ENCODE assay signal across 16 cellular contexts in the genomic region with DNA sequence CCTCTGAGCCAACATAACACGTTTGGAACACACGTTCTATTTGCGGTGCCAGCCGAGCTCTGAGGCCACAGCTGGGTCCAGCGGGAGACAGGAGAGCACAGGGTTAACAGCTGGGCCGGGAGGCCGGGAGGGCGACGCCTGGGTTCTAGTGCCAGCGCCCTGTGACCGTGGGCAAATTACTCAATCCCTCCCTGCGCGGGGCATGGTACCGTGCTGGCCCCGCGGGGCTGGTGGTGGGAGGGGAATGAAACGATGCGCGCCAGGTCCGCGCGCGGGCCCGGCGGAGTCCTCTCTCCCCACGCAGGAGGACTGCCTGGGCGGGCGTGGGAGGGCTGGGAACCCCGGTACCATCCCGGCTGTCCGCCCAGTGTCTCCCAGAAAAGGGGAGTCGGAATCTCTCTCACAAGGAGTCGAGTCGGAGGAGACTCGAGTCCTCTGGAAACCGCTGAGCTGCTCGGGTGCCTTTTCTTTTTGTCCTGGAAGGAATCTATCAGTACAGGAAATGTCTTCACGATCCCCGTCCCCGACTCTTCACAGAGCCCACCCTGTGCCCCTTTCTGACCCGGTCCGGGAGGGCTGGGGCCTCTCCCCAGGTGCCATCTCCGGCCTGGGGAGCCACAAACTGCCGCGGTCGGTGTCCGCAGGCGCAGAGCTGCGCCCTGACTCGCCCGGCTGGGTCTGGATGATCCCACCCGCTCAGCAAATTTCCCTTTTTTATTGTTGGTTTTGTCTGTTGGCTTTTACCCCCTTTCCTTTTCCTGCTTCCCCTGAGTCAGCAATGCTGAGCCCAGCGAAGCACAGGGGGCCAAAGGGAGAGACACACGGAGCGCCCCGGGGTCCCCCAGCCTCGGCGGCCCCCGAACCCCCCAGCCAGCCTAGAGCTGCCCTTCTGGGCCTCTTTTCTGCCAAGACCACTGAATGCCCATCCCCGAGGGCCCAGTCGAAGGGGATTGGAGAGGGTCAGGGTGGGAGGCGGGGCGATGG. TPM values are rescaled to one million over a fixed set of nuclear protein-coding genes. Genes with fewer than 3 reads are reported as not detected.
DNase-seq lines count a peak whose midpoint lies in the region; ATAC-seq, FAIRE-seq and TF ChIP-seq lines count a peak whose summit lies in the region.
"Had no signal": no experiment of that assay in that cellular context is flagged by ENCODE, and none has a peak within 500 bp of the region (broad histone marks: within the 10 kb centered on the region; RNA-seq: fewer than 3 reads in every experiment).

No MANE protein-coding gene starts in this region.

- peaks cover 2% of the 10 kb centered on the region for H3K36me3 Mint-ChIP-seq in astrocyte (ENCODE audit: low read depth, unreplicated experiment)

- peaks cover 6% of the 10 kb centered on the region for H3K4me1 Mint-ChIP-seq in astrocyte (ENCODE audit: low read depth, unreplicated experiment)

- POLR2A ChIA-PET in AG04450 (lab: Yijun Ruan, JAX): no interaction called here

- intact Hi-C loops in left ventricle myocardium superior (cut with micrococcal nuclease): no loop called here

- H3K4me1 ChIP-seq in astrocyte (ENCODE audit: insufficient read depth, low read length) (peaks cover 10% of the 10 kb centered on the region), parathyroid adenoma (peaks cover 11% of the 10 kb centered on the region)

- no peaks in the 10 kb centered on the region for H3K36me3 ChIP-seq in astrocyte (ENCODE audit: insufficient read depth, low read length)
- H3K36me3 ChIP-seq in parathyroid adenoma (ENCODE audit: control insufficient read depth, insufficient read depth, low read length): no peaks in the 10 kb centered on the region
- H3K36me3 ChIP-seq: Peyer's patch had no signal

- no peaks in the 10 kb centered on the region for H4K20me1 ChIP-seq in astrocyte (ENCODE audit: insufficient read depth, low read length)

- no peak overlapping the region for H3K9ac ChIP-seq in astrocyte (ENCODE audit: low read length)
- H3K9ac ChIP-seq in parathyroid adenoma: no peak overlapping the region

- DNase-seq in AG04450 (ENCODE audit: low read depth, low spot score): no peak
- DNase-seq in astrocyte (ENCODE audit: low read depth): no peak
- DNase-seq in left ventricle myocardium superior: no peak
- no peak for DNase-seq in pons (ENCODE audit: low spot score)
- no peak for DNase-seq in putamen (ENCODE audit: low spot score)
- DNase-seq: activated gamma-delta T cell treated with Interleukin-2 at 50 U/mL for 16 hours; erythroblast; NCI-H1694; Peyer's patch; stimulated activated CD4-positive, alpha-beta T cell treated with anti-CD3 and anti-CD28 coated beads, Interleukin-2, amount 100 ng/mL, for 48 hours had no signal

- H3K9me3 Mint-ChIP-seq in astrocyte (ENCODE audit: unreplicated experiment): peaks cover 3% of the 10 kb centered on the region

- ATAC-seq in left ventricle myocardium superior: peak; percentile 23
- no peak for ATAC-seq in GM21529 (IDR thresholded peaks at IDR 0.05; ENCODE audit: unreplicated experiment)
- ATAC-seq in GM19397 (IDR thresholded peaks at IDR 0.05; ENCODE audit: unreplicated experiment): no peak
- ATAC-seq: activated CD4-positive, CD25-positive, alpha-beta regulatory T cell treated with anti-CD3 and anti-CD28 coated beads, Interleukin-2, amount 50 U/mL, for 24 hours had no signal

- H3K27ac Mint-ChIP-seq in astrocyte (ENCODE audit: unreplicated experiment): no peak overlapping the region

- CTCF ChIA-PET in AG04450 (lab: Charles Lee): no interaction called here

- H3K79me2 ChIP-seq in astrocyte (ENCODE audit: insufficient read depth, low read length) (no peaks in the 10 kb centered on the region), parathyroid adenoma (no peaks in the 10 kb centered on the region)

- H2AFZ ChIP-seq in astrocyte (ENCODE audit: low read depth, low read length) (peak overlapping the region; percentile 47), parathyroid adenoma (peak overlapping the region; percentile 90)

- H3K27me3 ChIP-seq in AG04450 (ENCODE audit: control insufficient read depth, insufficient read depth, low read length) (peaks cover 58% of the 10 kb centered on the region), astrocyte (ENCODE audit: insufficient read depth, low read length) (peaks cover 45% of the 10 kb centered on the region), parathyroid adenoma (ENCODE audit: control insufficient read depth, insufficient read depth, low read length) (peaks cover 5% of the 10 kb centered on the region)

- H3K27me3 Mint-ChIP-seq in astrocyte (ENCODE audit: low read depth, unreplicated experiment): peaks cover 30% of the 10 kb centered on the region

- FAIRE-seq in astrocyte (lab: Jason Lieb, UNC): no peak
- FAIRE-seq: HTR-8/SVneo had no signal

- peaks cover 9% of the 10 kb centered on the region; the same call in 1 of the 2 replicates for H3K9me3 ChIP-seq in AG04450 (ENCODE audit: control insufficient read depth, insufficient read depth, low read length)
- no peaks in the 10 kb centered on the region for H3K9me3 ChIP-seq in astrocyte (ENCODE audit: insufficient read depth, low read depth, low read length)
- no peaks in the 10 kb centered on the region for H3K9me3 ChIP-seq in parathyroid adenoma (ENCODE audit: control insufficient read depth, low read length)
- H3K9me3 ChIP-seq: Peyer's patch had no signal

- peak overlapping the region; percentile 79 for H3K4me2 ChIP-seq in astrocyte (ENCODE audit: low read length)
- H3K4me2 ChIP-seq in parathyroid adenoma (ENCODE audit: low read length): peak overlapping the region; percentile 62

- H3K4me3 ChIP-seq in AG04450 (ENCODE audit: low read depth, low read length) (peak overlapping the region; percentile 39), astrocyte (ENCODE audit: insufficient read depth, low read depth, low read length) (peak overlapping the region; percentile 3), parathyroid adenoma (ENCODE audit: low read depth, low read length) (peak overlapping the region; percentile 42)

- H3K4me3 Mint-ChIP-seq in astrocyte (ENCODE audit: unreplicated experiment): no peak overlapping the region

- TF ChIP-seq CTCF in AG04450 (IDR thresholded peaks at IDR 0.05; ENCODE audit: low read depth, low read length): no peak
- no peak for TF ChIP-seq CTCF in astrocyte (IDR thresholded peaks at IDR 0.05; ENCODE audit: insufficient read depth, low read depth, low read length)
- no peak for TF ChIP-seq CTCF in parathyroid adenoma (IDR thresholded peaks at IDR 0.05)

- no peak overlapping the region for H3K27ac ChIP-seq in AG04450 (ENCODE audit: low read depth, low read length)
- no peak overlapping the region for H3K27ac ChIP-seq in astrocyte (ENCODE audit: low read depth, low read length)
- no peak overlapping the region for H3K27ac ChIP-seq in parathyroid adenoma
- H3K27ac ChIP-seq: C4-2B, Peyer's patch had no signal

RNA-seq across cellular contexts. Expression of gene LEP, which starts 30.7 kb away (rescaled TPM):
- polyA plus RNA-seq in AG04450 (2011; rRNA removed): not detected in 2 replicates
- polyA minus RNA-seq in AG04450 (2011; rRNA and poly(A)+ RNA removed): not detected in 2 replicates
- total RNA-seq in astrocyte (not detected in 2 replicates), left ventricle myocardium superior (0.42 TPM)
